Comparison of ENCODE assay signal across 26 cellular contexts in the genomic region with DNA sequence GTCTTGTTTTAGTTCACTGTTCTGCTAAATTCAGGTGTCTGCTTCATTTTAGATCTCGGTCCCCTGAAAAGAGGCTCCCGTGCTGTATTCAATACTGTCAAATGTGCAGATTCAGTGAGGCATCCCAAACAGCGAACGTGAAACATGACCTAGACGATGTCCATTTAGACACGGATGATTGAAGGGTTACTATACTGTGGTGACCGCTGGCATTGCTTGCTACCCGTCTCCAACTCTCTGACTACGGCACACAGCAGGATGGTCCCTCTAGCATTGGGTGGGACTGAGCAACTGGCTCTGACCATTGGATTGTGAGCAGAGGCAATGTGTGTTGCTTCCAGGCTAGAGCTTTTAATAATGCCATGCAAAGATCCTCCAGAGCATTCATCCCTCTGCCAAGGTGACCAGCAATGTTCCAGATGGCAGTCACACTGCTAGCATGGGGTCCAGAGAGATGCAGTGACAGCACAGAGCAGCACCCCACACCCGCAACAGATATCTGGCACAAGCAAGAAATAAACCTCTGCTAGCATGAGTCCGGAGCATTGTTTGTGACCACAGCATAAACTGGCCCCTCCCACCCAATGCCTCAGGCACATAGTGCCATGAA. TPM values are rescaled to one million over a fixed set of nuclear protein-coding genes. Genes with fewer than 3 reads are reported as not detected.
DNase-seq lines count a peak whose midpoint lies in the region; ATAC-seq, FAIRE-seq and TF ChIP-seq lines count a peak whose summit lies in the region.
"Had no signal": no experiment of that assay in that cellular context is flagged by ENCODE, and none has a peak within 500 bp of the region (broad histone marks: within the 10 kb centered on the region; RNA-seq: fewer than 3 reads in every experiment).

No MANE protein-coding gene starts in this region.

- H3K9ac ChIP-seq in trophoblast cell (ENCODE audit: low read length): no peak overlapping the region
- H3K9ac ChIP-seq: BLaER1 had no signal

- H3K18ac ChIP-seq in trophoblast cell (ENCODE audit: low read length): peak overlapping the region; percentile 82

- no peaks in the 10 kb centered on the region for H3K27me3 ChIP-seq in GM23338 (ENCODE audit: insufficient read depth)
- no peaks in the 10 kb centered on the region for H3K27me3 ChIP-seq in bronchial epithelial cell (ENCODE audit: control insufficient read depth, insufficient read depth, low read length)
- no peaks in the 10 kb centered on the region for H3K27me3 ChIP-seq in trophoblast cell (ENCODE audit: insufficient read depth, low read length)
- H3K27me3 ChIP-seq: BLaER1 had no signal

- FAIRE-seq in bronchial epithelial cell (lab: Jason Lieb, UNC): peak; percentile 52
- FAIRE-seq: D721Med, GM12878 had no signal

- peak overlapping the region; percentile 34 for H2AK5ac ChIP-seq in trophoblast cell (ENCODE audit: low read length)

- H3K27ac Mint-ChIP-seq in GM23338: no peak overlapping the region
- H3K27ac Mint-ChIP-seq in stimulated activated naive CD8-positive, alpha-beta T cell treated with anti-CD3 and anti-CD28 coated beads, Interleukin-15, amount 100 ng/mL, for 72 hours: no peak overlapping the region
- H3K27ac Mint-ChIP-seq: CD8-positive, alpha-beta memory T cell had no signal

- no peak overlapping the region for H3K4ac ChIP-seq in trophoblast cell (ENCODE audit: low read depth, low read length)

- H3K4me1 ChIP-seq in GM23338 (ENCODE audit: insufficient read depth): peaks cover 23% of the 10 kb centered on the region
- peaks cover 6 to 12% of the 10 kb centered on the region in 2 experiments for H3K4me1 ChIP-seq in trophoblast cell (ENCODE audit: control insufficient read depth in 1 of 2, insufficient read depth in 2 of 2, low read length in 2 of 2)
- H3K4me1 ChIP-seq: BLaER1 had no signal

- no peak overlapping the region for H4K12ac ChIP-seq in trophoblast cell (ENCODE audit: low read depth, low read length)

- no peaks in the 10 kb centered on the region for H3K36me3 Mint-ChIP-seq in GM23338 (ENCODE audit: low read depth)
- H3K36me3 Mint-ChIP-seq: CD8-positive, alpha-beta memory T cell had no signal

- H2AFZ ChIP-seq in GM23338 (0 out of 2 replicates have a peak overlapping the region, but pooled peaks have one; percentile 28), trophoblast cell (ENCODE audit: insufficient read depth, low read length, poor library complexity) (no peak overlapping the region)

- H3K4me3 ChIP-seq in GM23338 (no peak overlapping the region), bronchial epithelial cell (ENCODE audit: low read depth, low read length) (no peak overlapping the region), trophoblast cell (ENCODE audit: low read depth, low read length) (no peak overlapping the region)
- H3K4me3 ChIP-seq: BLaER1, GM12878 had no signal

- peak overlapping the region; percentile 31 for H4K8ac ChIP-seq in trophoblast cell (ENCODE audit: low read depth, low read length)

- H4K91ac ChIP-seq in trophoblast cell (ENCODE audit: low read depth, low read length): peak overlapping the region; percentile 41

- no peak for DNase-seq in GM23338 (ENCODE audit: low spot score)
- DNase-seq in bronchial epithelial cell (ENCODE audit: low read depth): no peak
- peak; percentile 39 for DNase-seq in kidney tubule cell (ENCODE audit: low spot score)
- DNase-seq in trophoblast cell: no peak
- no peak for DNase-seq in KBM-7
- DNase-seq in ACHN: no peak
- no peak for DNase-seq in stimulated activated naive CD8-positive, alpha-beta T cell treated with anti-CD3 and anti-CD28 coated beads, Interleukin-15, amount 100 ng/mL, for 72 hours
- DNase-seq in effector CD8-positive, alpha-beta T cell (lab: John Stamatoyannopoulos, UW): no peak
- DNase-seq: CD8-positive, alpha-beta memory T cell; DND-41; GDM1; Kasumi-1; NCI-H1105 treated with DMSO at 0.1 percent for 48 hours; NCI-H1694 treated with DMSO at 0.1 percent for 48 hours; NCI-H2107; NCI-H345; NK-92 treated with Interleukin-12 subunit alpha and Interleukin-12 subunit beta, amount 100 ng/mL, for 24 hours; SIG-M5 had no signal

- H3K9me3 ChIP-seq in trophoblast cell (ENCODE audit: insufficient read depth, low read depth, low read length): no peaks in the 10 kb centered on the region
- H3K9me3 ChIP-seq: BLaER1 had no signal

- no CpG with 5 or more reads among the region's 11 CpGs for WGBS in trophoblast cell (ENCODE audit: extremely low coverage, insufficient coverage, insufficient read length)

- TF ChIP-seq CTCF in GM23338 (conservative IDR thresholded peaks at IDR 0.05; ENCODE audit: low read depth in 2 of 2) (no peak), bronchial epithelial cell (IDR thresholded peaks at IDR 0.05; ENCODE audit: insufficient read depth, low read length, severe bottlenecking) (no peak)

- no peak overlapping the region for H3K4me2 ChIP-seq in GM23338
- H3K4me2 ChIP-seq in trophoblast cell (ENCODE audit: low read length): no peak overlapping the region
- H3K4me2 ChIP-seq: BLaER1 had no signal

- H3K27ac ChIP-seq in GM23338 (ENCODE audit: low read depth): no peak overlapping the region
- no peak overlapping the region for H3K27ac ChIP-seq in trophoblast cell (ENCODE audit: low read depth, low read length)
- H3K27ac ChIP-seq: BLaER1 had no signal

- H3K79me2 ChIP-seq in GM23338 (replicated peaks; ENCODE audit: insufficient read depth): no peaks in the 10 kb centered on the region
- H3K79me2 ChIP-seq in trophoblast cell (ENCODE audit: control insufficient read depth, insufficient read depth, low read length, poor library complexity): no peaks in the 10 kb centered on the region

- H3F3A ChIP-seq in GM23338 (replicated peaks; ENCODE audit: low read depth): no peaks in the 10 kb centered on the region

- no peaks in the 10 kb centered on the region for H4K20me1 ChIP-seq in GM23338 (replicated peaks; ENCODE audit: insufficient read depth)
- H4K20me1 ChIP-seq: BLaER1 had no signal

- no peaks in the 10 kb centered on the region for H3K27me3 Mint-ChIP-seq in GM23338 (ENCODE audit: insufficient read depth, low read depth, poor library complexity)
- H3K27me3 Mint-ChIP-seq in stimulated activated naive CD8-positive, alpha-beta T cell treated with anti-CD3 and anti-CD28 coated beads, Interleukin-15, amount 100 ng/mL, for 72 hours: no peaks in the 10 kb centered on the region

- H2BK120ac ChIP-seq in trophoblast cell (ENCODE audit: insufficient read depth, low read length, poor library complexity): peak overlapping the region; percentile 7

- H3K14ac ChIP-seq in trophoblast cell (ENCODE audit: low read length): peak overlapping the region; percentile 66

- no peak for ATAC-seq in GM23338
- ATAC-seq in stimulated activated naive CD8-positive, alpha-beta T cell treated with anti-CD3 and anti-CD28 coated beads, Interleukin-15, amount 100 ng/mL, for 72 hours: no peak
- ATAC-seq: GM12878, HCT116 had no signal

- H3K36me3 ChIP-seq in GM23338 (ENCODE audit: insufficient read depth): no peaks in the 10 kb centered on the region
- H3K36me3 ChIP-seq in bronchial epithelial cell (ENCODE audit: control insufficient read depth, insufficient read depth, low read length): no peaks in the 10 kb centered on the region
- H3K36me3 ChIP-seq in trophoblast cell (ENCODE audit: control insufficient read depth in 1 of 2, insufficient read depth in 2 of 2, low read length in 2 of 2): no peaks in the 10 kb centered on the region
- H3K36me3 ChIP-seq: BLaER1 had no signal

- H3K79me1 ChIP-seq in trophoblast cell (ENCODE audit: low read length): peaks cover 15% of the 10 kb centered on the region

- H2BK5ac ChIP-seq in trophoblast cell (ENCODE audit: low read depth, low read length, poor library complexity): no peak overlapping the region

- in situ Hi-C loops in KBM-7 (cut with MboI; ENCODE audit: low pct_unique_long_range_greater_than_20kb, low sequenced_read_pairs): no loop called here
- in situ Hi-C loops in ACHN (cut with HindIII; ENCODE audit: low pct_ligation_motif_present, low pct_unique_long_range_greater_than_20kb, low sequenced_read_pairs): no loop called here

- no peaks in the 10 kb centered on the region for H3K9me2 ChIP-seq in GM23338 (ENCODE audit: insufficient read depth)

- H3K4me1 Mint-ChIP-seq in GM23338: peaks cover 22% of the 10 kb centered on the region
- no peaks in the 10 kb centered on the region for H3K4me1 Mint-ChIP-seq in stimulated activated naive CD8-positive, alpha-beta T cell treated with anti-CD3 and anti-CD28 coated beads, Interleukin-15, amount 100 ng/mL, for 72 hours
- H3K4me1 Mint-ChIP-seq: CD8-positive, alpha-beta memory T cell had no signal

- H3K9me3 Mint-ChIP-seq in GM23338: no peaks in the 10 kb centered on the region
- H3K9me3 Mint-ChIP-seq in stimulated activated naive CD8-positive, alpha-beta T cell treated with anti-CD3 and anti-CD28 coated beads, Interleukin-15, amount 100 ng/mL, for 72 hours: no peaks in the 10 kb centered on the region
- H3K9me3 Mint-ChIP-seq: CD8-positive, alpha-beta memory T cell had no signal

- H3K23ac ChIP-seq in trophoblast cell (ENCODE audit: low read length): no peak overlapping the region

- no peak overlapping the region for H3K4me3 Mint-ChIP-seq in GM23338
- H3K4me3 Mint-ChIP-seq in stimulated activated naive CD8-positive, alpha-beta T cell treated with anti-CD3 and anti-CD28 coated beads, Interleukin-15, amount 100 ng/mL, for 72 hours: no peak overlapping the region
- H3K4me3 Mint-ChIP-seq: CD8-positive, alpha-beta memory T cell had no signal

- H2BK12ac ChIP-seq in trophoblast cell (ENCODE audit: low read length): peak overlapping the region; percentile 42

TF ChIP-seq in GM23338, 12 proteins besides CTCF, POLR2A, EP300 and RAD21 (continues in another document):
- TF ChIP-seq CREB1 (CRISPR knock-in tag; IDR thresholded peaks at IDR 0.05; ENCODE audit: low read depth) (no peak), STAT1 (IDR thresholded peaks at IDR 0.05; ENCODE audit: unreplicated experiment) (no peak), NANOG (IDR thresholded peaks at IDR 0.05; ENCODE audit: borderline replicate concordance) (no peak), ZNF114 (CRISPR knock-in tag; IDR thresholded peaks at IDR 0.05) (no peak), EZH2phosphoT487 (IDR thresholded peaks at IDR 0.05; ENCODE audit: unreplicated experiment) (no peak), ZNF331 (CRISPR knock-in tag; IDR thresholded peaks at IDR 0.05; ENCODE audit: low read depth) (no peak)
- TF ChIP-seq, protein P1, sequence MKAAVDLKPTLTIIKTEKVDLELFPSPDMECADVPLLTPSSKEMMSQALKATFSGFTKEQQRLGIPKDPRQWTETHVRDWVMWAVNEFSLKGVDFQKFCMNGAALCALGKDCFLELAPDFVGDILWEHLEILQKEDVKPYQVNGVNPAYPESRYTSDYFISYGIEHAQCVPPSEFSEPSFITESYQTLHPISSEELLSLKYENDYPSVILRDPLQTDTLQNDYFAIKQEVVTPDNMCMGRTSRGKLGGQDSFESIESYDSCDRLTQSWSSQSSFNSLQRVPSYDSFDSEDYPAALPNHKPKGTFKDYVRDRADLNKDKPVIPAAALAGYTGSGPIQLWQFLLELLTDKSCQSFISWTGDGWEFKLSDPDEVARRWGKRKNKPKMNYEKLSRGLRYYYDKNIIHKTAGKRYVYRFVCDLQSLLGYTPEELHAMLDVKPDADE (IDR thresholded peaks at IDR 0.05): no peak

RNA-seq across cellular contexts. Expression of a gene that starts 9.1 kb away (rescaled TPM):
- total RNA-seq in GM23338 (2014; rRNA removed; shearing (Covaris generic)): 0.35 TPM in 1 of 2 replicates, not detected in the other
- polyA plus RNA-seq in GM23338 (2016; fragmentation: Nextera tagmentation; extraction: Ambion mirVana): not detected in 2 replicates
- not detected in 2 replicates for total RNA-seq in bronchial epithelial cell
- 3.4 and 3.6 TPM in 2 replicates for polyA plus RNA-seq in trophoblast cell (2013)
- total RNA-seq: A172, GM12878, HT-29, OCI-LY7, RPMI7951 had no signal
